1 cellular context compared by ENCODE assay signal in the genomic region with DNA sequence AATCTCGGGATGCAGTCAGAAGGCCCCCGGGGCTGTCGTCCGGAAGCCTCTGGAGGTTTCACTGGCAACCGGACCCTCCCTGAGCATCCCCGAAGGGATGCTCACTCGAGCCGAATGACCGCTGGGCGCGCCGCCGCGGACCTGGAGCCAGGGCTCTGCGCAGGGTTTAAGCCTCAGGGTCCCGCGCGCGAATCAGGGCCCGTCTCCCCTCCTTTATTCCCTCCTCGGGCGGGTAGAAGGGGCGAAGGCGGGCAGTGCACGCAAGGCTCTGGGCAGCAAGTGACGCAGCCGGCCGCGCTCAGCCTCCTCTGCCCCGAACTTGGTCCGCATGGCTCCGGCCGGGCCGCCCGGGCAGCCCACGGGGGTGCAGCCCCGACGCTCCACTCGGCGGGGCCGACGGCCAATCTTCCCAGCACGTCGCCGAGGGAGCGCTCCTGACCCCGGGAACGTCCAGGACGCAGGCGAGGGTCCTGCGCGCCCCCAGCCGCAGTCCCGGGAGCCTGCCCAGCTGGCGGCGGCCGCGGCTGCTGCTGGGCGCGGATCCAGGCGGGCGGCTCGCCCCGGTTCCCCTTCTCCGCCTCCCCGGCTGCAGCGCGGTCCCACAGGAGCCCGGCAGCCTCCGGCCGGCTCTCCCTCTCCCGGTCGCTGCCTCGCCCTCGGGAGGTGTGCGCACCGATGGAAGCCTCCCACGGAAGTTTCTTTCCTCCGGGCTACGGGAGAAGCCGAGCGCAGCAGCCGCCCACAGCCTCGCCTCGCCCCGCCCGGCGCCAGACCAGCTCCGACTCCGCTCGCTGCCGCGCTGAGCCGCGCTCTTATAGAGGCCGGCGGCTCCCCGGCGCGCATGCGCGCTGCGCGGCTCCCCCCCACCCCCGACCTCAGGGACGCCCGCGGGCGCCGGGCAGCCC.
TF ChIP-seq lines count a peak whose summit lies in the region.

A gene (minus strand): TSS at position 786 of the 905 bp plus-strand sequence. CDS start 1,041 bp downstream, outside the sequence.

TF ChIP-seq in WTC11, 78 proteins besides CTCF, POLR2A, EP300 and RAD21 (continued from another document):
- TF ChIP-seq ZNF219 (CRISPR knock-in tag; IDR thresholded peaks at IDR 0.05; ENCODE audit: borderline replicate concordance) (no peak), TCF7 (CRISPR knock-in tag; IDR thresholded peaks at IDR 0.05; ENCODE audit: low read depth) (no peak), NFATC4 (CRISPR knock-in tag; IDR thresholded peaks at IDR 0.05) (0 out of 2 replicates have a peak, but pooled peaks have one; percentile 47), ZNF423 (CRISPR knock-in tag; IDR thresholded peaks at IDR 0.05) (no peak), TEAD1 (CRISPR knock-in tag; IDR thresholded peaks at IDR 0.05) (no peak)
- TF ChIP-seq, protein P1, sequence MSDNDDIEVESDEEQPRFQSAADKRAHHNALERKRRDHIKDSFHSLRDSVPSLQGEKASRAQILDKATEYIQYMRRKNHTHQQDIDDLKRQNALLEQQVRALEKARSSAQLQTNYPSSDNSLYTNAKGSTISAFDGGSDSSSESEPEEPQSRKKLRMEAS (CRISPR knock-in tag; IDR thresholded peaks at IDR 0.05) = no peak
- TF ChIP-seq, protein P2, sequence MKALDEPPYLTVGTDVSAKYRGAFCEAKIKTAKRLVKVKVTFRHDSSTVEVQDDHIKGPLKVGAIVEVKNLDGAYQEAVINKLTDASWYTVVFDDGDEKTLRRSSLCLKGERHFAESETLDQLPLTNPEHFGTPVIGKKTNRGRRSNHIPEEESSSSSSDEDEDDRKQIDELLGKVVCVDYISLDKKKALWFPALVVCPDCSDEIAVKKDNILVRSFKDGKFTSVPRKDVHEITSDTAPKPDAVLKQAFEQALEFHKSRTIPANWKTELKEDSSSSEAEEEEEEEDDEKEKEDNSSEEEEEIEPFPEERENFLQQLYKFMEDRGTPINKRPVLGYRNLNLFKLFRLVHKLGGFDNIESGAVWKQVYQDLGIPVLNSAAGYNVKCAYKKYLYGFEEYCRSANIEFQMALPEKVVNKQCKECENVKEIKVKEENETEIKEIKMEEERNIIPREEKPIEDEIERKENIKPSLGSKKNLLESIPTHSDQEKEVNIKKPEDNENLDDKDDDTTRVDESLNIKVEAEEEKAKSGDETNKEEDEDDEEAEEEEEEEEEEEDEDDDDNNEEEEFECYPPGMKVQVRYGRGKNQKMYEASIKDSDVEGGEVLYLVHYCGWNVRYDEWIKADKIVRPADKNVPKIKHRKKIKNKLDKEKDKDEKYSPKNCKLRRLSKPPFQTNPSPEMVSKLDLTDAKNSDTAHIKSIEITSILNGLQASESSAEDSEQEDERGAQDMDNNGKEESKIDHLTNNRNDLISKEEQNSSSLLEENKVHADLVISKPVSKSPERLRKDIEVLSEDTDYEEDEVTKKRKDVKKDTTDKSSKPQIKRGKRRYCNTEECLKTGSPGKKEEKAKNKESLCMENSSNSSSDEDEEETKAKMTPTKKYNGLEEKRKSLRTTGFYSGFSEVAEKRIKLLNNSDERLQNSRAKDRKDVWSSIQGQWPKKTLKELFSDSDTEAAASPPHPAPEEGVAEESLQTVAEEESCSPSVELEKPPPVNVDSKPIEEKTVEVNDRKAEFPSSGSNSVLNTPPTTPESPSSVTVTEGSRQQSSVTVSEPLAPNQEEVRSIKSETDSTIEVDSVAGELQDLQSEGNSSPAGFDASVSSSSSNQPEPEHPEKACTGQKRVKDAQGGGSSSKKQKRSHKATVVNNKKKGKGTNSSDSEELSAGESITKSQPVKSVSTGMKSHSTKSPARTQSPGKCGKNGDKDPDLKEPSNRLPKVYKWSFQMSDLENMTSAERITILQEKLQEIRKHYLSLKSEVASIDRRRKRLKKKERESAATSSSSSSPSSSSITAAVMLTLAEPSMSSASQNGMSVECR (CRISPR knock-in tag; IDR thresholded peaks at IDR 0.05; ENCODE audit: borderline replicate concordance) = no peak
- TF ChIP-seq, protein P3, sequence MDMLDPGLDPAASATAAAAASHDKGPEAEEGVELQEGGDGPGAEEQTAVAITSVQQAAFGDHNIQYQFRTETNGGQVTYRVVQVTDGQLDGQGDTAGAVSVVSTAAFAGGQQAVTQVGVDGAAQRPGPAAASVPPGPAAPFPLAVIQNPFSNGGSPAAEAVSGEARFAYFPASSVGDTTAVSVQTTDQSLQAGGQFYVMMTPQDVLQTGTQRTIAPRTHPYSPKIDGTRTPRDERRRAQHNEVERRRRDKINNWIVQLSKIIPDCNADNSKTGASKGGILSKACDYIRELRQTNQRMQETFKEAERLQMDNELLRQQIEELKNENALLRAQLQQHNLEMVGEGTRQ (CRISPR knock-in tag; IDR thresholded peaks at IDR 0.05) = no peak; the same call in 1 of the 2 replicates
- TF ChIP-seq, protein P4, sequence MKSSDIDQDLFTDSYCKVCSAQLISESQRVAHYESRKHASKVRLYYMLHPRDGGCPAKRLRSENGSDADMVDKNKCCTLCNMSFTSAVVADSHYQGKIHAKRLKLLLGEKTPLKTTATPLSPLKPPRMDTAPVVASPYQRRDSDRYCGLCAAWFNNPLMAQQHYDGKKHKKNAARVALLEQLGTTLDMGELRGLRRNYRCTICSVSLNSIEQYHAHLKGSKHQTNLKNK (CRISPR knock-in tag; IDR thresholded peaks at IDR 0.05) = no peak
TF ChIP-seq in WTC11: peak in this region for 7.
